Comparison of ENCODE assay signal across 8 cellular contexts in genomic region chrX:53320543-53321215, GRCh38. TPM values are rescaled to one million over a fixed set of nuclear protein-coding genes. Genes with fewer than 3 reads are reported as not detected.
DNase-seq lines count a peak whose midpoint lies in the region; ATAC-seq and TF ChIP-seq lines count a peak whose summit lies in the region.

No MANE protein-coding gene starts in this region.

- no peaks in the 10 kb centered on the region for H3K79me2 ChIP-seq in OCI-LY1 (ENCODE audit: insufficient read depth, low read length)

- peak overlapping the region; percentile 47 for H3K4me2 ChIP-seq in OCI-LY1 (ENCODE audit: low read length)

- no peak overlapping the region for H3K9ac ChIP-seq in OCI-LY1 (ENCODE audit: low read length)
- peak overlapping the region; percentile 39 for H3K9ac ChIP-seq in mucosa of stomach (ENCODE audit: low read length)

- H3F3A ChIP-seq in OCI-LY1 (ENCODE audit: insufficient read depth, low read length), result no peaks in the 10 kb centered on the region

- no peak for ATAC-seq in HG03520 (IDR thresholded peaks at IDR 0.05; ENCODE audit: unreplicated experiment)
- no peak for ATAC-seq in GM21447 (IDR thresholded peaks at IDR 0.05; ENCODE audit: unreplicated experiment)

- H3K4me1 ChIP-seq in OCI-LY1 (ENCODE audit: insufficient read depth, low read length, severe bottlenecking) (no peaks in the 10 kb centered on the region), mucosa of stomach (ENCODE audit: control insufficient read depth, insufficient read depth, low read length) (peaks cover 16% of the 10 kb centered on the region)

- intact Hi-C loops in dorsolateral prefrontal cortex (cut with DNase I), result no loop called here

- no peaks in the 10 kb centered on the region for H3K9me2 ChIP-seq in OCI-LY1 (ENCODE audit: low read depth, low read length)

- DNase-seq in BJ (ENCODE audit: low read depth), result no peak
- peak in 1 of 10 donors; percentile 54 for DNase-seq in dorsolateral prefrontal cortex
- no peak for DNase-seq in NCI-H1105 (lab: John Stamatoyannopoulos, UW)
- DNase-seq in GM10248 (ENCODE audit: extremely low spot score), result no peak

- H2AFZ ChIP-seq in OCI-LY1 (ENCODE audit: low read length), result no peak overlapping the region

- H3K4me3 ChIP-seq in BJ (ENCODE audit: low read depth, low read length) (peak overlapping the region; percentile 55), OCI-LY1 (ENCODE audit: low read depth, low read length, poor library complexity, severe bottlenecking) (peak overlapping the region; percentile 37), dorsolateral prefrontal cortex (peak overlapping the region; percentile 36 to 76 (median 64)), mucosa of stomach (ENCODE audit: low read length) (no peak overlapping the region)

- TF ChIP-seq CTCF in BJ (IDR thresholded peaks at IDR 0.05; ENCODE audit: insufficient read depth, low read depth, low read length), result no peak
- no peak for TF ChIP-seq CTCF in OCI-LY1 (IDR thresholded peaks at IDR 0.05; ENCODE audit: low read length)
- no peak for TF ChIP-seq CTCF in dorsolateral prefrontal cortex (IDR thresholded peaks at IDR 0.05 in 54 of 56, conservative IDR thresholded peaks at IDR 0.05 in 2 of 56; ENCODE audit: low read depth in 1 of 56, partially characterized antibody in 56 of 56)
- TF ChIP-seq CTCF in GM10248 (IDR thresholded peaks at IDR 0.05; ENCODE audit: control extremely low read depth, extremely low read depth, low read depth, missing control alignments), result no peak

- no peak overlapping the region for H3K27ac ChIP-seq in OCI-LY1 (ENCODE audit: low read depth, low read length, poor library complexity, severe bottlenecking)
- peak overlapping the region in 43 of 59 donors; percentile 6 to 85 (median 51) for H3K27ac ChIP-seq in dorsolateral prefrontal cortex

- H4K20me1 ChIP-seq in OCI-LY1 (ENCODE audit: insufficient read depth, low read length), result no peaks in the 10 kb centered on the region

- H3K36me3 ChIP-seq in BJ (ENCODE audit: control insufficient read depth, insufficient read depth, low read length) (no peaks in the 10 kb centered on the region), OCI-LY1 (ENCODE audit: insufficient read depth, low read length) (no peaks in the 10 kb centered on the region), mucosa of stomach (ENCODE audit: control insufficient read depth, insufficient read depth, low read length) (no peaks in the 10 kb centered on the region)

- POLR2A ChIA-PET in BJ (lab: Charles Lee), result interaction anchor here (0.6 to 1.0 kb wide), 2 partner anchors 28 to 95 kb away, joined by 4 read pairs; no protein-coding TSS in a partner anchor
- POLR2A ChIA-PET in GM10248 (lab: Yijun Ruan, JAX), result no interaction called here

- no peaks in the 10 kb centered on the region for H3K9me3 ChIP-seq in OCI-LY1 (ENCODE audit: low read length)
- no peaks in the 10 kb centered on the region for H3K9me3 ChIP-seq in mucosa of stomach (ENCODE audit: control insufficient read depth, low read length)

- peaks cover 24% of the 10 kb centered on the region for H3K27me3 ChIP-seq in BJ (ENCODE audit: control insufficient read depth, insufficient read depth, low read length)
- H3K27me3 ChIP-seq in OCI-LY1 (ENCODE audit: insufficient read depth, low read length), result no peaks in the 10 kb centered on the region
- H3K27me3 ChIP-seq in dorsolateral prefrontal cortex, result peaks cover 0 to 92% (median 52%) of the 10 kb centered on the region in 45 donors
- H3K27me3 ChIP-seq in mucosa of stomach (ENCODE audit: control insufficient read depth, insufficient read depth, low read length), result peaks cover 46% of the 10 kb centered on the region

- CTCF ChIA-PET in BJ (lab: Yijun Ruan, JAX) (interaction anchor here (0.7 to 5.1 kb wide), 8 partner anchors 10 to 162 kb away, joined by 3 to 54 read pairs (median 5); no protein-coding TSS in a partner anchor), GM10248 (lab: Yijun Ruan, JAX) (interaction anchor here (0.9 to 5.3 kb wide), 3 partner anchors 115 to 126 kb away, joined by 3 to 78 read pairs (median 30); partner anchors contain the start of gene HSD17B10)

RNA-seq across cellular contexts. Expression of gene IQSEC2, which starts 39.3 kb away (rescaled TPM):
- polyA plus RNA-seq in BJ (2011; rRNA removed), result 10.6 and 13.5 TPM in 2 replicates
- 14.7 and 15.5 TPM in 2 replicates for polyA minus RNA-seq in BJ (2011; rRNA and poly(A)+ RNA removed)
- total RNA-seq in dorsolateral prefrontal cortex, result 100 to 1,000 TPM in 94 of 120 experiments, 10 to 100 TPM in 26; 38.4 to 158 (median 113) TPM
